ENCODE assay signal across 16 cellular contexts in genomic region chr3:134460965-134461364, GRCh38. TPM values are rescaled to one million over a fixed set of nuclear protein-coding genes. Genes with fewer than 3 reads are reported as not detected.
DNase-seq lines count a peak whose midpoint lies in the region; ATAC-seq and TF ChIP-seq lines count a peak whose summit lies in the region.
"Had no signal": no experiment of that assay in that cellular context is flagged by ENCODE, and none has a peak within 500 bp of the region (broad histone marks: within the 10 kb centered on the region; RNA-seq: fewer than 3 reads in every experiment).

No MANE protein-coding gene starts in this region.

- H2AFZ ChIP-seq in PC-3 (ENCODE audit: low read length), result no peak overlapping the region

- H3K9me3 ChIP-seq in PC-3 (ENCODE audit: low read length) (no peaks in the 10 kb centered on the region), esophagus muscularis mucosa (no peaks in the 10 kb centered on the region)
- H3K9me3 ChIP-seq: BLaER1 had no signal

- no peaks in the 10 kb centered on the region for H3K36me3 Mint-ChIP-seq in osteocyte (ENCODE audit: unreplicated experiment)
- no peaks in the 10 kb centered on the region for H3K36me3 Mint-ChIP-seq in stimulated activated memory B cell treated with anti-CD40 and anti-IgM and Interleukin-4, amounts not matched to agents 10 μg/mL and 1 μg/mL and 100 μg/mL, for 72 hours

- H3K4me1 ChIP-seq in PC-3 (ENCODE audit: insufficient read depth, low read length) (no peaks in the 10 kb centered on the region), esophagus muscularis mucosa (peaks cover 30 to 60% (median 51%) of the 10 kb centered on the region in 4 donors)
- H3K4me1 ChIP-seq: BLaER1 had no signal

- H3K27me3 Mint-ChIP-seq in osteocyte (ENCODE audit: unreplicated experiment), result no peaks in the 10 kb centered on the region
- H3K27me3 Mint-ChIP-seq in stimulated activated memory B cell treated with anti-CD40 and anti-IgM and Interleukin-4, amounts not matched to agents 10 μg/mL and 1 μg/mL and 100 μg/mL, for 72 hours, result peaks cover 23% of the 10 kb centered on the region

- no peaks in the 10 kb centered on the region for H3K9me2 ChIP-seq in PC-3 (replicated peaks; ENCODE audit: low read length)

- no peak overlapping the region for H3K4me2 ChIP-seq in PC-3 (ENCODE audit: low read length)
- H3K4me2 ChIP-seq: BLaER1 had no signal

- H3K79me2 ChIP-seq in PC-3 (ENCODE audit: low read length), result no peaks in the 10 kb centered on the region

- H3K9me3 Mint-ChIP-seq in osteocyte (ENCODE audit: unreplicated experiment), result no peaks in the 10 kb centered on the region
- no peaks in the 10 kb centered on the region for H3K9me3 Mint-ChIP-seq in stimulated activated memory B cell treated with anti-CD40 and anti-IgM and Interleukin-4, amounts not matched to agents 10 μg/mL and 1 μg/mL and 100 μg/mL, for 72 hours

- no peaks in the 10 kb centered on the region for H3K36me3 ChIP-seq in PC-3 (ENCODE audit: low read depth, low read length)
- H3K36me3 ChIP-seq in esophagus muscularis mucosa, result no peaks in the 10 kb centered on the region
- H3K36me3 ChIP-seq: BLaER1 had no signal

- TF ChIP-seq POLR2A in esophagus muscularis mucosa (IDR thresholded peaks at IDR 0.05; ENCODE audit: low read depth), result no peak

- intact Hi-C loops in PC-3 (cut with micrococcal nuclease) (no loop called here), esophagus muscularis mucosa (cut with DNase I) (no loop called here)

- ATAC-seq in PC-3, result no peak
- ATAC-seq in stimulated activated memory B cell treated with anti-CD40 and anti-IgM and Interleukin-4, amounts not matched to agents 10 μg/mL and 1 μg/mL and 100 μg/mL, for 72 hours, result no peak
- ATAC-seq: activated CD8-positive, alpha-beta T cell treated with anti-CD3 and anti-CD28 coated beads, Interleukin-2, amount 10 ng/mL, durations not matched to agents 7 days and 5 days had no signal

- TF ChIP-seq CTCF in AG10803 (conservative IDR thresholded peaks at IDR 0.05; ENCODE audit: low read length), result no peak
- TF ChIP-seq CTCF in PC-3 (conservative IDR thresholded peaks at IDR 0.05; ENCODE audit: low read depth, low read length), result no peak
- no peak for TF ChIP-seq CTCF in esophagus muscularis mucosa (IDR thresholded peaks at IDR 0.05)
- no peak for TF ChIP-seq CTCF in osteocyte (IDR thresholded peaks at IDR 0.05)

- POLR2A ChIA-PET in PC-3 (lab: Charles Lee; ENCODE audit: unreplicated experiment), result no interaction called here

- peaks cover 67% of the 10 kb centered on the region for H3K4me1 Mint-ChIP-seq in osteocyte (ENCODE audit: unreplicated experiment)
- no peaks in the 10 kb centered on the region for H3K4me1 Mint-ChIP-seq in stimulated activated memory B cell treated with anti-CD40 and anti-IgM and Interleukin-4, amounts not matched to agents 10 μg/mL and 1 μg/mL and 100 μg/mL, for 72 hours

- CTCF ChIA-PET in PC-3 (lab: Charles Lee), result no interaction called here

- no peak overlapping the region for H3K9ac ChIP-seq in PC-3 (ENCODE audit: low read length)
- H3K9ac ChIP-seq: BLaER1 had no signal

- H3K4me3 Mint-ChIP-seq in osteocyte (ENCODE audit: unreplicated experiment), result no peak overlapping the region
- H3K4me3 Mint-ChIP-seq in stimulated activated memory B cell treated with anti-CD40 and anti-IgM and Interleukin-4, amounts not matched to agents 10 μg/mL and 1 μg/mL and 100 μg/mL, for 72 hours, result no peak overlapping the region
- H3K4me3 Mint-ChIP-seq: activated CD8-positive, alpha-beta T cell treated with anti-CD3 and anti-CD28 coated beads, Interleukin-2, amount 10 ng/mL, durations not matched to agents 7 days and 5 days had no signal

- H3K27me3 ChIP-seq in PC-3 (ENCODE audit: low read length) (no peaks in the 10 kb centered on the region), esophagus muscularis mucosa (no peaks in the 10 kb centered on the region)
- H3K27me3 ChIP-seq: BLaER1 had no signal

- TF ChIP-seq EP300 in esophagus muscularis mucosa (IDR thresholded peaks at IDR 0.05), result no peak

- WGBS in esophagus muscularis mucosa, result 69% methylated on average over 2 of the region's 2 CpGs

- no peak overlapping the region for H3K4me3 ChIP-seq in AG10803 (ENCODE audit: low read length)
- H3K4me3 ChIP-seq in PC-3 (ENCODE audit: low read length), result no peak overlapping the region
- H3K4me3 ChIP-seq in esophagus muscularis mucosa, result no peak overlapping the region
- H3K4me3 ChIP-seq: BLaER1 had no signal

- H3K27ac ChIP-seq in PC-3 (ENCODE audit: low read length) (no peak overlapping the region), esophagus muscularis mucosa (replicated peaks in 1 of 4) (peak overlapping the region in 1 of 4 donors; percentile 75)
- H3K27ac ChIP-seq: BLaER1 had no signal

- H3K27ac Mint-ChIP-seq in osteocyte (ENCODE audit: unreplicated experiment), result peak overlapping the region; percentile 95
- H3K27ac Mint-ChIP-seq in stimulated activated memory B cell treated with anti-CD40 and anti-IgM and Interleukin-4, amounts not matched to agents 10 μg/mL and 1 μg/mL and 100 μg/mL, for 72 hours, result no peak overlapping the region
- H3K27ac Mint-ChIP-seq: activated CD8-positive, alpha-beta T cell treated with anti-CD3 and anti-CD28 coated beads, Interleukin-2, amount 10 ng/mL, durations not matched to agents 7 days and 5 days had no signal

- no peaks in the 10 kb centered on the region for H3F3A ChIP-seq in PC-3 (ENCODE audit: low read length, unreplicated experiment)

- no TSS peak for BruUV-seq in PC-3 (replicated peaks; lab: Mats Ljungman, UMichigan)

- peak; percentile 98 for DNase-seq in AG10803 (ENCODE audit: low read depth)
- peak; percentile 21 for DNase-seq in PC-3
- DNase-seq in esophagus muscularis mucosa (ENCODE audit: extremely low spot score), result peak; percentile 34
- no peak for DNase-seq in osteocyte (ENCODE audit: extremely low spot score, unreplicated experiment)
- no peak for DNase-seq in activated CD8-positive, alpha-beta memory T cell treated with anti-CD3 and anti-CD28 coated beads, Interleukin-2, amount 50 U/mL, for 48 hours
- DNase-seq in DMS53 (lab: John Stamatoyannopoulos, UW), result no peak
- DNase-seq in activated effector memory CD4-positive, alpha-beta T cell treated with Interleukin-2 at 50 U/mL for 16 hours, result no peak
- DNase-seq: activated CD8-positive, alpha-beta T cell treated with anti-CD3 and anti-CD28 coated beads, Interleukin-2, amount 10 ng/mL, durations not matched to agents 7 days and 5 days; central memory CD4-positive, alpha-beta T cell; KG1; NCI-H1694 treated with DMSO at 0.1 percent for 48 hours; NCI-H69; nucleus accumbens; T1000 had no signal

- no peaks in the 10 kb centered on the region for H4K20me1 ChIP-seq in PC-3 (ENCODE audit: low read length)
- H4K20me1 ChIP-seq: BLaER1 had no signal

RNA-seq across cellular contexts. Expression of gene ANAPC13, which starts 24.8 kb away (rescaled TPM):
- total RNA-seq in PC-3 (2014; rRNA removed), result 19.3 and 21.0 TPM in 2 replicates
- 10 to 100 TPM; 32.5 to 78.9 (median 49.4) TPM for total RNA-seq in esophagus muscularis mucosa
- 83.8 and 89.4 TPM in 2 replicates for total RNA-seq in osteocyte

RNA-seq across cellular contexts. Expression of gene CEP63, which starts 24.9 kb away (rescaled TPM):
- total RNA-seq in PC-3 (2014; rRNA removed) (15.4 and 38.1 TPM in 2 replicates), esophagus muscularis mucosa (10 to 100 TPM; 16.7 to 26.2 (median 22.6) TPM), osteocyte (26.3 and 27.2 TPM in 2 replicates)

Comparison
In these comparisons a context has a peak if more than half of its experiments do, and no peak if none do; other contexts are left out.
1. DNase-seq: peak in AG10803 (single experiment), PC-3 (single experiment) and esophagus muscularis mucosa (single experiment); none in osteocyte (single experiment), activated CD8-positive, alpha-beta memory T cell treated with anti-CD3 and anti-CD28 coated beads, Interleukin-2, amount 50 U/mL, for 48 hours (single experiment), DMS53 (single experiment) and activated effector memory CD4-positive, alpha-beta T cell treated with Interleukin-2 at 50 U/mL for 16 hours (single experiment).